4 cellular contexts compared by ENCODE assay signal in genomic region chr2:168835961-168836360, GRCh38. TPM values are rescaled to one million over a fixed set of nuclear protein-coding genes. Genes with fewer than 3 reads are reported as not detected.
"Had no signal": no experiment of that assay in that cellular context is flagged by ENCODE, and none has a peak within 500 bp of the region (broad histone marks: within the 10 kb centered on the region; RNA-seq: fewer than 3 reads in every experiment).

No MANE protein-coding gene starts in this region.

- DNase-seq: GDM1, GF-D8 had no signal

- H3K4me3 ChIP-seq: GM12878 had no signal

RNA-seq across cellular contexts. Expression of gene NOSTRIN, which starts 33.5 kb away (rescaled TPM):
- total RNA-seq: G401 had no signal
